ENCODE assay signal across 13 cellular contexts in the genomic region with DNA sequence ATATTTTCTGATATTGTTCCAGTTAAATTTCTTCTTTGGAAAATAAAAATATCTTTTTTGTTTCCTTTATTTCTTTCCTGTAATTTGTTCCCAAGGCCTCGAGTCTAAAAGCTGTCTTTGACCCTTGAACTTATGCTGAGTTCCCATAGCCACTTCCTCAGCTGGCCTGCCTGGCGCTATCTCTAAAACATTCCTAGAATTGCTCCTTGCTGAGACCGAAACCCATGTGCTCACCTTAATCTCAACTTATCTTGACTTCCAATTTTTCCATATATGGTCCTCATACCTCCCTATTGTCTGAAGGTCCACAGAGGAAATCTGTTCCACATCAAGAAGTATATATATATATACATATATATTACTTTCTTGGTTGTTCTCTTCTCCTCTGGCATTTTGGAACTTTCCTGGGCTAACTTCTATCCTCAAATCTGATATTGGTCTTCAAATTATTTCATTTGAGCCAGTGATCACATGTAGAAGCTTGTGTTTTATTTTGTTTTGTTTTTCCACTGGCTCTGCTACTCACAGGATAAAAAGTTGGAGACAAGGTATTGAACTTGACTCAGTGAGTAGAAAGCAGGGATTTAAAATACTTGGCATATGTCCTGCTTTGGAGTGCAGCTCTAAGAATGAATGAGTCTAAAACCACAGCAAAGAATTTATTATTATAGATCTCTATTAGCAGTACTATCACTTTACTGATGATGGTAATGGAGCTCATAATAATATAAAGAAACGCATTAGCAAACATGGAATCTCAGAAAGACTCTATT. TPM values are rescaled to one million over a fixed set of nuclear protein-coding genes. Genes with fewer than 3 reads are reported as not detected.
DNase-seq lines count a peak whose midpoint lies in the region; ATAC-seq, FAIRE-seq and TF ChIP-seq lines count a peak whose summit lies in the region.
"Had no signal": no experiment of that assay in that cellular context is flagged by ENCODE, and none has a peak within 500 bp of the region (broad histone marks: within the 10 kb centered on the region; RNA-seq: fewer than 3 reads in every experiment).

No MANE protein-coding gene starts in this region.

- no peaks in the 10 kb centered on the region for H3K36me3 ChIP-seq in astrocyte (ENCODE audit: insufficient read depth, low read length)

- no peaks in the 10 kb centered on the region for H3K79me2 ChIP-seq in astrocyte (ENCODE audit: insufficient read depth, low read length)

- TF ChIP-seq CTCF in astrocyte (IDR thresholded peaks at IDR 0.05; ENCODE audit: insufficient read depth, low read depth, low read length) (no peak), retinal pigment epithelial cell (conservative IDR thresholded peaks at IDR 0.05; ENCODE audit: low read depth, low read length) (peak; percentile 8)

- H3K4me3 Mint-ChIP-seq in astrocyte (ENCODE audit: unreplicated experiment), result no peak overlapping the region

- no peak overlapping the region for H3K4me3 ChIP-seq in astrocyte (ENCODE audit: insufficient read depth, low read depth, low read length)
- no peak overlapping the region for H3K4me3 ChIP-seq in retinal pigment epithelial cell (ENCODE audit: low read length)
- H3K4me3 ChIP-seq: SK-N-MC had no signal

- peaks cover 38% of the 10 kb centered on the region for H3K4me1 ChIP-seq in astrocyte (ENCODE audit: insufficient read depth, low read length)

- no peaks in the 10 kb centered on the region for H3K9me3 ChIP-seq in astrocyte (ENCODE audit: insufficient read depth, low read depth, low read length)

- DNase-seq in HPDE6-E6E7 (ENCODE audit: extremely low spot score), result peak; percentile 23
- peak; percentile 96 for DNase-seq in astrocyte (ENCODE audit: low read depth)
- peak; percentile 31 for DNase-seq in iPS-NIHi7 (ENCODE audit: extremely low spot score)
- DNase-seq in retinal pigment epithelial cell (ENCODE audit: low read depth), result peak; percentile 93
- no peak for DNase-seq in occipital lobe (lab: John Stamatoyannopoulos, UW)
- no peak for DNase-seq in medulla oblongata (ENCODE audit: extremely low spot score)
- DNase-seq in stimulated activated CD4-positive, alpha-beta T cell treated with anti-CD3 and anti-CD28 coated beads, Interleukin-4, amount 100 ng/mL, for 24 hours, result no peak
- DNase-seq: activated naive CD4-positive, alpha-beta T cell treated with Interleukin-2 at 50 U/mL for 16 hours; NCI-H446 treated with DMSO at 0.1 percent for 48 hours; stimulated activated CD8-positive, alpha-beta memory T cell treated with anti-CD3 and anti-CD28 coated beads, Interleukin-4, amount 100 ng/mL, for 48 hours had no signal

- peak overlapping the region; percentile 93 for H3K27ac ChIP-seq in astrocyte (ENCODE audit: low read depth, low read length)
- H3K27ac ChIP-seq: SK-N-MC had no signal

- no peaks in the 10 kb centered on the region for H3K27me3 ChIP-seq in astrocyte (ENCODE audit: insufficient read depth, low read length)

- H3K9me3 Mint-ChIP-seq in astrocyte (ENCODE audit: unreplicated experiment), result peaks cover 2% of the 10 kb centered on the region

- FAIRE-seq in astrocyte (lab: Jason Lieb, UNC), result no peak
- FAIRE-seq: keratinocyte had no signal

- no peaks in the 10 kb centered on the region for H4K20me1 ChIP-seq in astrocyte (ENCODE audit: insufficient read depth, low read length)

- no peak for ATAC-seq in HG02623 (IDR thresholded peaks at IDR 0.05; ENCODE audit: unreplicated experiment)

- H3K9ac ChIP-seq in astrocyte (ENCODE audit: low read length), result peak overlapping the region; percentile 64

- H3K27me3 Mint-ChIP-seq in astrocyte (ENCODE audit: low read depth, unreplicated experiment), result no peaks in the 10 kb centered on the region

- peak overlapping the region; percentile 96 for H3K27ac Mint-ChIP-seq in astrocyte (ENCODE audit: unreplicated experiment)

- no peak overlapping the region for H2AFZ ChIP-seq in astrocyte (ENCODE audit: low read depth, low read length)

- H3K4me2 ChIP-seq in astrocyte (ENCODE audit: low read length), result peak overlapping the region; percentile 32

- H3K4me1 Mint-ChIP-seq in astrocyte (ENCODE audit: low read depth, unreplicated experiment), result peaks cover 53% of the 10 kb centered on the region

- no peaks in the 10 kb centered on the region for H3K36me3 Mint-ChIP-seq in astrocyte (ENCODE audit: low read depth, unreplicated experiment)

RNA-seq across cellular contexts. Expression of a gene that starts 45.2 kb away (rescaled TPM):
- 363 and 389 TPM in 2 replicates for total RNA-seq in astrocyte
- 1,378 TPM for total RNA-seq in occipital lobe

Comparison
In these comparisons a context has a peak if more than half of its experiments do, and no peak if none do; other contexts are left out.
1. DNase-seq: peak in HPDE6-E6E7 (single experiment), astrocyte (single experiment), iPS-NIHi7 (single experiment) and retinal pigment epithelial cell (single experiment); none in occipital lobe (single experiment), medulla oblongata (single experiment) and stimulated activated CD4-positive, alpha-beta T cell treated with anti-CD3 and anti-CD28 coated beads, Interleukin-4, amount 100 ng/mL, for 24 hours (single experiment).